Comparison of ENCODE assay signal across 15 cellular contexts in genomic region chr6:136959471-136959891, GRCh38. TPM values are rescaled to one million over a fixed set of nuclear protein-coding genes. Genes with fewer than 3 reads are reported as not detected.
DNase-seq lines count a peak whose midpoint lies in the region; ATAC-seq, FAIRE-seq and TF ChIP-seq lines count a peak whose summit lies in the region.
"Had no signal": no experiment of that assay in that cellular context is flagged by ENCODE, and none has a peak within 500 bp of the region (broad histone marks: within the 10 kb centered on the region; RNA-seq: fewer than 3 reads in every experiment).

No MANE protein-coding gene starts in this region.

- no peak for TF ChIP-seq RAD21 in HepG2 (CRISPR knock-in tag; IDR thresholded peaks at IDR 0.05)

- H3K27me3 ChIP-seq in Panc1 (ENCODE audit: control insufficient read depth, insufficient read depth, low read length) (no peaks in the 10 kb centered on the region), HepG2 (ENCODE audit: control insufficient read depth in 1 of 2, insufficient read depth in 2 of 2, low read length in 2 of 2) (peaks cover 4 to 26% of the 10 kb centered on the region in 2 experiments; a peak in 3 of 5 replicates), tibial artery (peaks cover 0 to 19% of the 10 kb centered on the region in 2 donors)

- TF ChIP-seq EP300 in HepG2 (IDR thresholded peaks at IDR 0.05; ENCODE audit: low read depth in 2 of 2, low read length in 2 of 2): no peak
- TF ChIP-seq EP300 in HepG2 (CRISPR knock-in tag; IDR thresholded peaks at IDR 0.05; ENCODE audit: borderline replicate concordance): no peak

- in situ Hi-C loops in Panc1 (cut with HindIII; ENCODE audit: low pct_unique_long_range_greater_than_20kb, low sequenced_read_pairs) (no loop called here), HepG2 (cut with HindIII; ENCODE audit: extremely low pct_ligation_motif_present, low pct_unique_long_range_greater_than_20kb) (loop anchor here (25.0 kb wide), 1 partner anchor 678 kb away; no protein-coding TSS in a partner anchor)

- no peaks in the 10 kb centered on the region for H3K9me3 Mint-ChIP-seq in activated naive CD8-positive, alpha-beta T cell treated with anti-CD3 and anti-CD28 coated beads, Interleukin-2, amount 50 U/mL, for 24 hours
- H3K9me3 Mint-ChIP-seq: activated naive CD4-positive, alpha-beta T cell treated with anti-CD3 and anti-CD28 coated beads, Interleukin-2, amount 50 U/mL, for 72 hours had no signal

- DNase-seq in COR-L47 (lab: John Stamatoyannopoulos, UW) (peak; percentile 64), NCI-H1092 treated with DMSO at 0.1 percent for 48 hours (lab: John Stamatoyannopoulos, UW) (peak; percentile 89), Panc1 (ENCODE audit: low read depth, low spot score) (no peak), HepG2 (ENCODE audit: low spot score) (no peak), tibial artery (no peak), D721Med (ENCODE audit: insufficient read length, low spot score) (no peak)
- no peak for DNase-seq in activated naive CD8-positive, alpha-beta T cell treated with anti-CD3 and anti-CD28 coated beads, Interleukin-2, amount 50 U/mL, for 24 hours
- DNase-seq: activated CD8-positive, alpha-beta memory T cell treated with anti-CD3 and anti-CD28 coated beads for 24 hours; foreskin fibroblast; NCI-H446 had no signal

- H3K27me3 Mint-ChIP-seq in activated naive CD8-positive, alpha-beta T cell treated with anti-CD3 and anti-CD28 coated beads, Interleukin-2, amount 50 U/mL, for 24 hours: peaks cover 19% of the 10 kb centered on the region

- H3K4me1 ChIP-seq in Panc1 (ENCODE audit: control insufficient read depth, insufficient read depth, low read length) (no peaks in the 10 kb centered on the region), HepG2 (ENCODE audit: insufficient read depth, low read length) (peaks cover 7% of the 10 kb centered on the region; the same call in 1 of the 2 replicates), tibial artery (no peaks in the 10 kb centered on the region)

- no peaks in the 10 kb centered on the region for H4K20me1 ChIP-seq in HepG2 (ENCODE audit: insufficient read depth, low read length)

- CTCF ChIA-PET in Panc1 (lab: Charles Lee): no interaction called here
- CTCF ChIA-PET in HepG2 (lab: Yijun Ruan, JAX; ENCODE audit: low intra/inter-chr PET ratio, low total read pairs): no interaction called here

- no peaks in the 10 kb centered on the region for H3K36me3 Mint-ChIP-seq in activated naive CD8-positive, alpha-beta T cell treated with anti-CD3 and anti-CD28 coated beads, Interleukin-2, amount 50 U/mL, for 24 hours (ENCODE audit: low read depth)
- H3K36me3 Mint-ChIP-seq: activated naive CD4-positive, alpha-beta T cell treated with anti-CD3 and anti-CD28 coated beads, Interleukin-2, amount 50 U/mL, for 72 hours had no signal

- intact Hi-C loops in Panc1 (cut with micrococcal nuclease; ENCODE audit: unreplicated experiment): no loop called here
- intact Hi-C loops in HepG2 (cut with micrococcal nuclease; ENCODE audit: unreplicated experiment): no loop called here
- intact Hi-C loops in tibial artery (cut with DNase I; ENCODE audit: low total_unique reads): no loop called here

- no peaks in the 10 kb centered on the region for H3K79me2 ChIP-seq in HepG2 (ENCODE audit: insufficient read depth, low read length)

- H2AFZ ChIP-seq in HepG2 (ENCODE audit: low read length): no peak overlapping the region

- H3K36me3 ChIP-seq in Panc1 (ENCODE audit: control insufficient read depth, insufficient read depth, low read length) (no peaks in the 10 kb centered on the region), HepG2 (replicated peaks in 1 of 2; ENCODE audit: control insufficient read depth in 1 of 2, insufficient read depth in 2 of 2, low read length in 2 of 2) (no peaks in the 10 kb centered on the region), tibial artery (no peaks in the 10 kb centered on the region)

- POLR2A ChIA-PET in Panc1 (lab: Charles Lee): no interaction called here
- POLR2A ChIA-PET in HepG2 (lab: Yijun Ruan, JAX): no interaction called here

- ATAC-seq in Panc1 (peak; percentile 56; the same call in 1 of the 2 replicates), HepG2 (peak; percentile 91), HG03521 (IDR thresholded peaks at IDR 0.05; ENCODE audit: unreplicated experiment) (no peak)
- ATAC-seq in activated naive CD8-positive, alpha-beta T cell treated with anti-CD3 and anti-CD28 coated beads, Interleukin-2, amount 50 U/mL, for 24 hours: no peak
- ATAC-seq: activated naive CD4-positive, alpha-beta T cell treated with anti-CD3 and anti-CD28 coated beads, Interleukin-2, amount 50 U/mL, for 72 hours had no signal

- H3K9ac ChIP-seq in HepG2 (ENCODE audit: insufficient read depth, low read depth, low read length): no peak overlapping the region

- 7% methylated on average over 13 of the region's 14 CpGs for WGBS in HepG2 (ENCODE audit: low lambda C conversion rate)

- TF ChIP-seq CTCF in Panc1 (IDR thresholded peaks at IDR 0.05) (no peak), HepG2 (CRISPR knock-in tag; IDR thresholded peaks at IDR 0.05) (no peak), tibial artery (IDR thresholded peaks at IDR 0.05) (no peak), D721Med (IDR thresholded peaks at IDR 0.05; ENCODE audit: insufficient read depth, missing control alignments) (no peak)

- H3K4me3 Mint-ChIP-seq in activated naive CD8-positive, alpha-beta T cell treated with anti-CD3 and anti-CD28 coated beads, Interleukin-2, amount 50 U/mL, for 24 hours: no peak overlapping the region

- BruUV-seq in Panc1 (replicated peaks; lab: Mats Ljungman, UMichigan) (no TSS peak), HepG2 (replicated peaks; lab: Mats Ljungman, UMichigan) (no TSS peak)

- H3K4me1 Mint-ChIP-seq in activated naive CD8-positive, alpha-beta T cell treated with anti-CD3 and anti-CD28 coated beads, Interleukin-2, amount 50 U/mL, for 24 hours: peaks cover 6% of the 10 kb centered on the region

- no peak for TF ChIP-seq POLR2A in HepG2 (IDR thresholded peaks at IDR 0.05; ENCODE audit: insufficient read depth in 1 of 2, low read depth in 2 of 2, low read length in 2 of 2)

- no peak for FAIRE-seq in HepG2 (lab: Jason Lieb, UNC)
- FAIRE-seq in D721Med (lab: Jason Lieb, UNC): no peak

- H3K27ac ChIP-seq in Panc1 (ENCODE audit: low read length): no peak overlapping the region
- H3K27ac ChIP-seq in HepG2 (ENCODE audit: extremely low read length, insufficient read depth, low read length): no peak overlapping the region
- H3K27ac ChIP-seq in tibial artery: no peak overlapping the region

- H3K4me3 ChIP-seq in Panc1 (ENCODE audit: low read depth in 2 of 2, low read length in 2 of 2) (no peak overlapping the region), HepG2 (replicated peaks in 1 of 3; ENCODE audit: insufficient read depth in 1 of 3, low read depth in 2 of 3, low read length in 3 of 3) (no peak overlapping the region; a peak in 1 of 6 replicates), tibial artery (no peak overlapping the region)

- no peak overlapping the region for H3K27ac Mint-ChIP-seq in activated naive CD8-positive, alpha-beta T cell treated with anti-CD3 and anti-CD28 coated beads, Interleukin-2, amount 50 U/mL, for 24 hours
- H3K27ac Mint-ChIP-seq: activated naive CD4-positive, alpha-beta T cell treated with anti-CD3 and anti-CD28 coated beads, Interleukin-2, amount 50 U/mL, for 72 hours had no signal

- H3K4me2 ChIP-seq in HepG2 (ENCODE audit: low read depth, low read length): peak overlapping the region; percentile 33; the same call in 1 of the 2 replicates

- H3K9me3 ChIP-seq in Panc1 (ENCODE audit: control insufficient read depth, insufficient read depth, low read depth, low read length): no peaks in the 10 kb centered on the region
- no peaks in the 10 kb centered on the region for H3K9me3 ChIP-seq in HepG2 (ENCODE audit: low read length)
- no peaks in the 10 kb centered on the region for H3K9me3 ChIP-seq in tibial artery

RNA-seq across cellular contexts. Expression of gene SLC35D3, which starts 37.4 kb away (rescaled TPM):
- total RNA-seq in Panc1 (2021; ENCODE audit: unreplicated experiment) (not detected), HepG2 (2016; rRNA removed; fragmentation: Illumina TruSeq; extraction: Trizol) (not detected in 2 replicates)
- polyA plus RNA-seq in Panc1 (2012; ENCODE audit: insufficient read length): not detected
- not detected in 2 replicates for total RNA-seq in HepG2 (2016; cell fraction: cytosol; rRNA removed; fragmentation: Illumina TruSeq; extraction: Trizol; ENCODE audit: low read depth)
- total RNA-seq in HepG2 (2016; cell fraction: insoluble cytoplasmic fraction; rRNA removed; fragmentation: Illumina TruSeq; extraction: Trizol): not detected in 2 replicates
- not detected in 2 replicates for total RNA-seq in HepG2 (2016; cell fraction: membrane; rRNA removed; fragmentation: Illumina TruSeq; extraction: Trizol)
- total RNA-seq in HepG2 (2016; cell fraction: nucleus; rRNA removed; fragmentation: Illumina TruSeq; extraction: Trizol): not detected in 2 replicates
- polyA plus RNA-seq in HepG2 (2011; rRNA removed): not detected in 2 replicates
- not detected in 2 replicates for polyA plus RNA-seq in HepG2 (2011; cell fraction: cytosol; rRNA removed)
- not detected in 2 replicates for polyA plus RNA-seq in HepG2 (2011; cell fraction: nucleus; rRNA removed)
- not detected in 2 replicates for polyA plus RNA-seq in HepG2 (2012)
- polyA plus RNA-seq in HepG2 (2016; cell fraction: cytosol; fragmentation: Illumina TruSeq; extraction: Trizol; ENCODE audit: low read depth): not detected in 2 replicates
- polyA plus RNA-seq in HepG2 (2016; cell fraction: insoluble cytoplasmic fraction; fragmentation: Illumina TruSeq; extraction: Trizol; ENCODE audit: low read depth): not detected in 2 replicates
- not detected in 2 replicates for polyA plus RNA-seq in HepG2 (2016; cell fraction: membrane; fragmentation: Illumina TruSeq; extraction: Trizol; ENCODE audit: low read depth)
- not detected in 2 replicates for polyA plus RNA-seq in HepG2 (2016; cell fraction: nucleus; fragmentation: Illumina TruSeq; extraction: Trizol; ENCODE audit: insufficient read depth, low read depth)
- polyA minus RNA-seq in HepG2 (2011; rRNA and poly(A)+ RNA removed; ENCODE audit: low replicate concordance): not detected in 2 replicates
- polyA minus RNA-seq in HepG2 (2011; cell fraction: cytosol; rRNA and poly(A)+ RNA removed): not detected in 2 replicates
- polyA minus RNA-seq in HepG2 (2011; cell fraction: nucleus; rRNA and poly(A)+ RNA removed): not detected in 2 replicates
- total RNA-seq: activated naive CD4-positive, alpha-beta T cell treated with anti-CD3 and anti-CD28 coated beads, Interleukin-2, amount 50 U/mL, for 72 hours; subcutaneous adipose tissue; T-helper 1 cell treated with Interleukin-12 subunit alpha and Interleukin-12 subunit beta and Interleukin-4 antibody, amounts not matched to agents 30 ng/mL and 1 ng/mL, for 36 hours had no signal
- polyA plus RNA-seq: liver had no signal

Comparison
In these comparisons a context has a peak if more than half of its experiments do, and no peak if none do; other contexts are left out.
1. DNase-seq: peak in COR-L47 (single experiment) and NCI-H1092 treated with DMSO at 0.1 percent for 48 hours (single experiment); none in Panc1 (single experiment), HepG2 (single experiment), activated naive CD8-positive, alpha-beta T cell treated with anti-CD3 and anti-CD28 coated beads, Interleukin-2, amount 50 U/mL, for 24 hours (single experiment), tibial artery (0 of 2) and D721Med (single experiment).
2. ATAC-seq: peak in Panc1 (single experiment) and HepG2 (single experiment); none in activated naive CD8-positive, alpha-beta T cell treated with anti-CD3 and anti-CD28 coated beads, Interleukin-2, amount 50 U/mL, for 24 hours (single experiment) and HG03521 (single experiment).